In the genomic region with DNA sequence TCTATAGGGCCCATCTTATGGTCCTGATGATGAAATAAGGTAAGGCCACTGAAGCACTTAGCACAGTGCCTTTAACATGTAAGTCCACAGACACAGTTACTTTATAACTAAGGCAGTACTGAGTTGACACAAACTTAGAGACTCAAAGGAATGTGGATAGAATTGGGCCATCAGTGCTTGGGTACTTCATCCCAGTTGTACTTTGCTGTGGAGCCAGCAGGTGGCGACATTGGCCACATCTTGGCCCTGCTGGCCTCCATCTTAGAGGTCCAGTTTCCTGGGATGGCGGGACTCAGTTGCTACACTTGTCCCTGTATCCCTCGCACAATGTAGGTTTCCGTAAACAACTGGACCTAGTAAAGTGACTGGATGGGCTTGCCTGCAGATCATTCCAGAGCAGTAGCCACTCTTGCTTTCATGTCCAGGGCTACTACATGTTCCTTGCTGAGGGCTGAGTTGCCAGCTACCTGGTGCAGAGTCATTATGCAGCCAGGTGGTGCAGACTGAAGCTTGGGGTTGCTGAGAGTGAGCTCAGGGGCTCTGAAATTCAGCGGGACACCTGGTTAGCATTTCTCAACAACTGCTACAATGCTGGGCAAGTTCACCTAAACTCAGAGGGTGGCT, we compare ENCODE assay signal across 7 cellular contexts. TPM values are rescaled to one million over a fixed set of nuclear protein-coding genes. Genes with fewer than 3 reads are reported as not detected.
DNase-seq lines count a peak whose midpoint lies in the region; ATAC-seq, FAIRE-seq and TF ChIP-seq lines count a peak whose summit lies in the region.

No MANE protein-coding gene starts in this region.

- TF ChIP-seq EP300 in HepG2 (IDR thresholded peaks at IDR 0.05; ENCODE audit: low read depth in 2 of 2, low read length in 2 of 2) (no peak), HepG2 (CRISPR knock-in tag; IDR thresholded peaks at IDR 0.05; ENCODE audit: borderline replicate concordance) (no peak)

- 0 out of 2 replicates have a peak, but pooled peaks cover 6% of the 10 kb centered on the region for H3K4me1 ChIP-seq in HepG2 (ENCODE audit: insufficient read depth, low read length)

- no peak for DNase-seq in GM12891 (ENCODE audit: insufficient read length, low spot score)
- DNase-seq in NCI-H1694 treated with DMSO at 0.1 percent for 48 hours (lab: John Stamatoyannopoulos, UW), result peak; percentile 25
- peak in 3 of 4 experiments; percentile 18 to 50 (median 30) for DNase-seq in activated CD4-positive, CD25-positive, alpha-beta regulatory T cell (lab: John Stamatoyannopoulos, UW)
- DNase-seq in chondrocyte (ENCODE audit: low spot score), result no peak
- DNase-seq in HepG2 (ENCODE audit: low spot score), result peak; percentile 51
- peak; percentile 43 to 61 (median 44) for DNase-seq in stimulated activated CD4-positive, alpha-beta T cell treated with anti-CD3 and anti-CD28 coated beads, TNF-alpha, amount 100 ng/mL, for 24 hours (ENCODE audit: low read depth in 3 of 3)

- CTCF ChIA-PET in HepG2 (lab: Yijun Ruan, JAX; ENCODE audit: low intra/inter-chr PET ratio, low total read pairs), result interaction anchor here (0.7 to 4.3 kb wide), 9 partner anchors 152 to 639 kb away, joined by 4 to 70 read pairs (median 20); partner anchors contain the start of genes CDKN2A, CDKN2B and CDKN2B-AS1

- no peaks in the 10 kb centered on the region for H3K27me3 ChIP-seq in HepG2 (ENCODE audit: control insufficient read depth in 1 of 2, insufficient read depth in 2 of 2, low read length in 2 of 2)

- H2AFZ ChIP-seq in HepG2 (ENCODE audit: low read length), result no peak overlapping the region

- no peak overlapping the region for H3K4me2 ChIP-seq in HepG2 (ENCODE audit: low read depth, low read length)

- 72% methylated on average over 4 of the region's 5 CpGs for WGBS in HepG2 (ENCODE audit: low lambda C conversion rate)

- FAIRE-seq in GM12891 (lab: Jason Lieb, UNC) (peak; percentile 83), HepG2 (lab: Jason Lieb, UNC) (peak; percentile 87)

- TF ChIP-seq CTCF in chondrocyte (IDR thresholded peaks at IDR 0.05) (peak; percentile 90), HepG2 (CRISPR knock-in tag; IDR thresholded peaks at IDR 0.05) (peak; percentile 94)

- POLR2A ChIA-PET in HepG2 (lab: Yijun Ruan, JAX), result interaction anchor here (1.1 to 1.3 kb wide), 2 partner anchors 10 to 196 kb away, joined by 4 to 5 read pairs; partner anchors contain the start of genes CDKN2B and MTAP

- no peaks in the 10 kb centered on the region for H3K27me3 Mint-ChIP-seq in chondrocyte (ENCODE audit: low read depth)

- H3K9ac ChIP-seq in HepG2 (ENCODE audit: insufficient read depth, low read depth, low read length), result no peak overlapping the region

- H3K9me3 ChIP-seq in HepG2 (ENCODE audit: low read length), result no peaks in the 10 kb centered on the region

- H4K20me1 ChIP-seq in HepG2 (ENCODE audit: insufficient read depth, low read length), result peaks cover 18% of the 10 kb centered on the region

- H3K4me1 Mint-ChIP-seq in chondrocyte (ENCODE audit: low read depth), result peaks cover 28% of the 10 kb centered on the region

- no peak overlapping the region for H3K4me3 Mint-ChIP-seq in chondrocyte (ENCODE audit: unreplicated experiment)

- ATAC-seq in HG02571 (IDR thresholded peaks at IDR 0.05; ENCODE audit: unreplicated experiment) (peak; percentile 68), HepG2 (peak; percentile 91)

- H3K27ac Mint-ChIP-seq in chondrocyte (ENCODE audit: unreplicated experiment), result peak overlapping the region; percentile 33

- TF ChIP-seq RAD21 in HepG2 (CRISPR knock-in tag; IDR thresholded peaks at IDR 0.05), result peak; percentile 77

- no peaks in the 10 kb centered on the region for H3K9me3 Mint-ChIP-seq in chondrocyte (ENCODE audit: low read depth)

- H3K79me2 ChIP-seq in HepG2 (ENCODE audit: insufficient read depth, low read length), result peaks cover 19% of the 10 kb centered on the region

- TF ChIP-seq POLR2A in GM12891 (IDR thresholded peaks at IDR 0.05; ENCODE audit: low read depth, low read length), result no peak
- no peak for TF ChIP-seq POLR2A in HepG2 (IDR thresholded peaks at IDR 0.05; ENCODE audit: insufficient read depth in 1 of 2, low read depth in 2 of 2, low read length in 2 of 2)

- peaks cover 13% of the 10 kb centered on the region for H3K36me3 Mint-ChIP-seq in chondrocyte (ENCODE audit: low read depth)

- intact Hi-C loops in HepG2 (cut with micrococcal nuclease; ENCODE audit: unreplicated experiment), result loop anchor here (1.0 to 2.0 kb wide), 5 partner anchors 225 to 640 kb away; no protein-coding TSS in a partner anchor

- in situ Hi-C loops in HepG2 (cut with HindIII; ENCODE audit: extremely low pct_ligation_motif_present, low pct_unique_long_range_greater_than_20kb), result loop anchor here (5.0 to 25.0 kb wide), 4 partner anchors 222 to 624 kb away; partner anchors contain the start of gene DMRTA1

- H3K36me3 ChIP-seq in HepG2 (replicated peaks in 1 of 2; ENCODE audit: control insufficient read depth in 1 of 2, insufficient read depth in 2 of 2, low read length in 2 of 2), result peaks cover 27 to 53% of the 10 kb centered on the region in 2 experiments

- H3K27ac ChIP-seq in HepG2 (ENCODE audit: extremely low read length, insufficient read depth, low read length), result no peak overlapping the region

- BruUV-seq in HepG2 (replicated peaks; lab: Mats Ljungman, UMichigan), result no TSS peak

- H3K4me3 ChIP-seq in HepG2 (replicated peaks in 1 of 3; ENCODE audit: insufficient read depth in 1 of 3, low read depth in 2 of 3, low read length in 3 of 3), result no peak overlapping the region

TF ChIP-seq in GM12891, 5 proteins besides CTCF, POLR2A, EP300 and RAD21:
- TF ChIP-seq POU2F2 (IDR thresholded peaks at IDR 0.05; ENCODE audit: low read depth, low read length), result no peak
- TF ChIP-seq PAX5 (IDR thresholded peaks at IDR 0.05; ENCODE audit: insufficient read depth, low read length, severe bottlenecking), result no peak
- no peak for TF ChIP-seq TAF1 (IDR thresholded peaks at IDR 0.05; ENCODE audit: low read depth, low read length)
- no peak for TF ChIP-seq SPI1 (IDR thresholded peaks at IDR 0.05; ENCODE audit: low read depth, low read length)

TF ChIP-seq in HepG2, 621 proteins besides CTCF, POLR2A, EP300 and RAD21 (continues in another document):
- peak; percentile 32; the same call in 1 of the 2 replicates for TF ChIP-seq ZBTB38 (CRISPR knock-in tag; IDR thresholded peaks at IDR 0.05)
- peak; percentile 89 for TF ChIP-seq POGZ (CRISPR knock-in tag; IDR thresholded peaks at IDR 0.05)
- TF ChIP-seq SALL1 (CRISPR knock-in tag; IDR thresholded peaks at IDR 0.05), result peak; percentile 34; the same call in 1 of the 2 replicates
- peak; percentile 75 for TF ChIP-seq YY1 (IDR thresholded peaks at IDR 0.05; ENCODE audit: insufficient read depth, insufficient replicate concordance, low read depth, low read length)
- no peak for TF ChIP-seq ISX (CRISPR knock-in tag; conservative IDR thresholded peaks at IDR 0.05)
- TF ChIP-seq ZNF3 (CRISPR knock-in tag; IDR thresholded peaks at IDR 0.05), result no peak
- TF ChIP-seq CEBPB (IDR thresholded peaks at IDR 0.05; ENCODE audit: borderline replicate concordance, low read depth, low read length), result 0 out of 2 replicates have a peak, but pooled peaks have one; percentile 1
- TF ChIP-seq STAG1 (CRISPR knock-in tag; IDR thresholded peaks at IDR 0.05), result peak; percentile 95
- TF ChIP-seq ZNF260 (CRISPR knock-in tag; IDR thresholded peaks at IDR 0.05; ENCODE audit: borderline replicate concordance, low read depth), result no peak

RNA-seq across cellular contexts. Expression of gene MTAP, which starts 10.6 kb away (rescaled TPM):
- 6.9 TPM for polyA plus RNA-seq in GM12891 (2012; ENCODE audit: low read depth, missing spikeins)
- total RNA-seq in chondrocyte, result 28.3 to 41.3 TPM (median 33.7 TPM) in 3 replicates
- 51.2 and 74.1 TPM in 2 replicates for total RNA-seq in HepG2 (2016; rRNA removed; fragmentation: Illumina TruSeq; extraction: Trizol)
- 6.4 and 7.9 TPM in 2 replicates for total RNA-seq in HepG2 (2016; cell fraction: cytosol; rRNA removed; fragmentation: Illumina TruSeq; extraction: Trizol; ENCODE audit: low read depth)
- total RNA-seq in HepG2 (2016; cell fraction: insoluble cytoplasmic fraction; rRNA removed; fragmentation: Illumina TruSeq; extraction: Trizol), result 58.2 and 73.0 TPM in 2 replicates
- 16.3 and 18.0 TPM in 2 replicates for total RNA-seq in HepG2 (2016; cell fraction: membrane; rRNA removed; fragmentation: Illumina TruSeq; extraction: Trizol)
- 49.4 and 55.6 TPM in 2 replicates for total RNA-seq in HepG2 (2016; cell fraction: nucleus; rRNA removed; fragmentation: Illumina TruSeq; extraction: Trizol)
- 16.7 and 19.5 TPM in 2 replicates for polyA plus RNA-seq in HepG2 (2011; rRNA removed)
- 10.4 and 16.4 TPM in 2 replicates for polyA plus RNA-seq in HepG2 (2011; cell fraction: cytosol; rRNA removed)
- 12.0 and 15.3 TPM in 2 replicates for polyA plus RNA-seq in HepG2 (2011; cell fraction: nucleus; rRNA removed)
- 24.8 and 27.2 TPM in 2 replicates for polyA plus RNA-seq in HepG2 (2012)
- 3.2 and 3.8 TPM in 2 replicates for polyA plus RNA-seq in HepG2 (2016; cell fraction: cytosol; fragmentation: Illumina TruSeq; extraction: Trizol; ENCODE audit: low read depth)
- polyA plus RNA-seq in HepG2 (2016; cell fraction: insoluble cytoplasmic fraction; fragmentation: Illumina TruSeq; extraction: Trizol; ENCODE audit: low read depth), result 63.2 and 64.8 TPM in 2 replicates
- polyA plus RNA-seq in HepG2 (2016; cell fraction: membrane; fragmentation: Illumina TruSeq; extraction: Trizol; ENCODE audit: low read depth), result 10.0 and 10.2 TPM in 2 replicates
- 34.8 and 37.8 TPM in 2 replicates for polyA plus RNA-seq in HepG2 (2016; cell fraction: nucleus; fragmentation: Illumina TruSeq; extraction: Trizol; ENCODE audit: insufficient read depth, low read depth)
- polyA minus RNA-seq in HepG2 (2011; rRNA and poly(A)+ RNA removed; ENCODE audit: low replicate concordance), result 30.0 and 49.9 TPM in 2 replicates
- 20.3 and 36.7 TPM in 2 replicates for polyA minus RNA-seq in HepG2 (2011; cell fraction: cytosol; rRNA and poly(A)+ RNA removed)
- polyA minus RNA-seq in HepG2 (2011; cell fraction: nucleus; rRNA and poly(A)+ RNA removed), result 65.0 and 65.8 TPM in 2 replicates

Comparison
In these comparisons a context has a peak if more than half of its experiments do, and no peak if none do; other contexts are left out.
1. DNase-seq: peak in NCI-H1694 treated with DMSO at 0.1 percent for 48 hours (single experiment), activated CD4-positive, CD25-positive, alpha-beta regulatory T cell (3 of 4), HepG2 (single experiment) and stimulated activated CD4-positive, alpha-beta T cell treated with anti-CD3 and anti-CD28 coated beads, TNF-alpha, amount 100 ng/mL, for 24 hours (3 of 3); none in GM12891 (single experiment) and chondrocyte (single experiment).